Comparison of ENCODE assay signal across 23 cellular contexts in the genomic region with DNA sequence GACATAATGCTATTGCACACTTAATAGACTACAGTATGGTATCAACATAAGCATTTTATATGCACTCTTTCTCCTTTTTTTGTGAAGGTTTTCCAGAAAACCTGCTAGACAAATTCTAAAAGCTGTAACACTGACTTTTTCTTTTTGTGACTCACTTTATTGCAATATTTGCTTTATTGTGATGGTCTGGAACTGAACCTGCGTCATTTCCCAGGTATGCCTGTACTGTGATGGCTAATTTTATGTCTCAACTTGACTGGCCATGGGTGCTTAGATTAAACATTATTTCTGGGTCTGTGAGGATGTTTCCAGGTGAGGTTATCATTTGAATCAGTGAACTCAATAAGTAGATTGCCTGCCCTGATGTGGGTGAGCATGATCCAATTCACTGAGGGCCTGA.
"Had no signal": no experiment of that assay in that cellular context is flagged by ENCODE, and none has a peak within 500 bp of the region (broad histone marks: within the 10 kb centered on the region; RNA-seq: fewer than 3 reads in every experiment).

No MANE protein-coding gene starts in this region.

- H3K4me1 ChIP-seq: body of pancreas had no signal

- DNase-seq: activated CD4-positive, alpha-beta T cell treated with anti-CD3 and anti-CD28 coated beads for 48 hours; activated CD4-positive, alpha-beta T cell treated with anti-CD3 and anti-CD28 coated beads, Interleukin-2, amount 50 U/mL, for 4 hours; activated CD4-positive, CD25-positive, alpha-beta regulatory T cell treated with anti-CD3 and anti-CD28 coated beads, Interleukin-2, amount 50 U/mL, for 72 hours; activated CD8-positive, alpha-beta memory T cell treated with anti-CD3 and anti-CD28 coated beads, Interleukin-2, amount 50 U/mL, for 48 hours; activated CD8-positive, alpha-beta T cell treated with anti-CD3 and anti-CD28 coated beads, Interleukin-2, amount 10 ng/mL, durations not matched to agents 7 days and 5 days; activated naive CD4-positive, alpha-beta T cell treated with anti-CD3 and anti-CD28 coated beads, Interleukin-2, amount 50 U/mL, for 16 hours; activated naive CD8-positive, alpha-beta T cell treated with anti-CD3 and anti-CD28 coated beads, Interleukin-2, amount 10 ng/mL, durations not matched to agents 7 days and 5 days; activated T-cell treated with anti-CD3 and anti-CD28 coated beads, Interleukin-2, amount 50 U/mL, for 1 hour; aorta; body of pancreas; NCI-H1105 treated with DMSO at 0.1 percent for 48 hours; NCI-H1436 treated with DMSO at 0.1 percent for 48 hours; NCI-H187; NCI-H2081; NCI-H446; NCI-H524; RPMI8226; SHP77 treated with DMSO at 0.1 percent for 48 hours; T-helper 17 cell; T-helper 9 cell had no signal

- H3K27ac ChIP-seq: body of pancreas, cardiac muscle cell had no signal

- H3K9me3 ChIP-seq: body of pancreas had no signal

- ATAC-seq: activated CD8-positive, alpha-beta T cell treated with anti-CD3 and anti-CD28 coated beads, Interleukin-2, amount 10 ng/mL, durations not matched to agents 7 days and 5 days; body of pancreas; Panc1; T-helper 17 cell; WTC11 had no signal

- H3K4me3 ChIP-seq: body of pancreas, cardiac muscle cell had no signal

- H3K36me3 ChIP-seq: cardiac muscle cell had no signal

- H3K27me3 ChIP-seq: body of pancreas, cardiac muscle cell had no signal
